ENCODE assay signal across 13 cellular contexts in genomic region chr16:11927288-11927829, GRCh38. TPM values are rescaled to one million over a fixed set of nuclear protein-coding genes. Genes with fewer than 3 reads are reported as not detected.
"Had no signal": no experiment of that assay in that cellular context is flagged by ENCODE, and none has a peak within 500 bp of the region (broad histone marks: within the 10 kb centered on the region; RNA-seq: fewer than 3 reads in every experiment).

No MANE protein-coding gene starts in this region.

RNA-seq across cellular contexts. Expression of gene TNFRSF17, which starts 37.7 kb away (rescaled TPM):
- total RNA-seq: hepatocyte, kidney epithelial cell, left cardiac atrium, left ventricle myocardium inferior, left ventricle myocardium superior, lower leg skin, lung microvascular endothelial cell, mammary epithelial cell, mesenteric fat pad, mesothelial cell of epicardium, myocyte had no signal
- polyA plus RNA-seq: hepatocyte, immature natural killer cell, keratinocyte, mammary epithelial cell had no signal
